In the genomic region with DNA sequence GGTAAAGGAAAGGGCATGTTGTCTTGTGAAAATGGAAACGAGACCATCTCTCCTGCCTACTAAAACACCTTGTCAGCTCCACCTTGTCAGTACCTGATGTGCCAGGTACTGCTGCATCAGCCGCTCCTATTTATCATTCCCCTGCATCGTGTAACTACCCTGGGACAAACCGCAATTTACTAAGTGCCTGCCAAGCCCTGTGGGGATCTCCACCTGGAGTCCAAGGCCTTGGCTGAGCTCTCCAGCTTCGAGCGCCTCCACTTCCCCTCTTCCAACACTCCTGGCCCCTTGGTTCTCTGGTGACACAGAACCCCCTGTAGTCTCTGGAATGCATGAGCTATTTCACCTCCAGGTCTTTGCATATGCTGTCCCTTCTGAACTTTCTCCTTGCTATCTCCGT, we compare ENCODE assay signal across 1 cellular context.
A peak's percentile ranks its signal among the peaks of the same experiment; 100 is the strongest.
TF ChIP-seq lines count a peak whose summit lies in the region.

No MANE protein-coding gene starts in this region.

TF ChIP-seq in GM23338, 12 proteins besides CTCF, POLR2A, EP300 and RAD21:
- TF ChIP-seq JUNB (IDR thresholded peaks at IDR 0.05; ENCODE audit: unreplicated experiment) = no peak
- no peak for TF ChIP-seq EZH2phosphoT487 (IDR thresholded peaks at IDR 0.05; ENCODE audit: unreplicated experiment)
- TF ChIP-seq, protein P1, sequence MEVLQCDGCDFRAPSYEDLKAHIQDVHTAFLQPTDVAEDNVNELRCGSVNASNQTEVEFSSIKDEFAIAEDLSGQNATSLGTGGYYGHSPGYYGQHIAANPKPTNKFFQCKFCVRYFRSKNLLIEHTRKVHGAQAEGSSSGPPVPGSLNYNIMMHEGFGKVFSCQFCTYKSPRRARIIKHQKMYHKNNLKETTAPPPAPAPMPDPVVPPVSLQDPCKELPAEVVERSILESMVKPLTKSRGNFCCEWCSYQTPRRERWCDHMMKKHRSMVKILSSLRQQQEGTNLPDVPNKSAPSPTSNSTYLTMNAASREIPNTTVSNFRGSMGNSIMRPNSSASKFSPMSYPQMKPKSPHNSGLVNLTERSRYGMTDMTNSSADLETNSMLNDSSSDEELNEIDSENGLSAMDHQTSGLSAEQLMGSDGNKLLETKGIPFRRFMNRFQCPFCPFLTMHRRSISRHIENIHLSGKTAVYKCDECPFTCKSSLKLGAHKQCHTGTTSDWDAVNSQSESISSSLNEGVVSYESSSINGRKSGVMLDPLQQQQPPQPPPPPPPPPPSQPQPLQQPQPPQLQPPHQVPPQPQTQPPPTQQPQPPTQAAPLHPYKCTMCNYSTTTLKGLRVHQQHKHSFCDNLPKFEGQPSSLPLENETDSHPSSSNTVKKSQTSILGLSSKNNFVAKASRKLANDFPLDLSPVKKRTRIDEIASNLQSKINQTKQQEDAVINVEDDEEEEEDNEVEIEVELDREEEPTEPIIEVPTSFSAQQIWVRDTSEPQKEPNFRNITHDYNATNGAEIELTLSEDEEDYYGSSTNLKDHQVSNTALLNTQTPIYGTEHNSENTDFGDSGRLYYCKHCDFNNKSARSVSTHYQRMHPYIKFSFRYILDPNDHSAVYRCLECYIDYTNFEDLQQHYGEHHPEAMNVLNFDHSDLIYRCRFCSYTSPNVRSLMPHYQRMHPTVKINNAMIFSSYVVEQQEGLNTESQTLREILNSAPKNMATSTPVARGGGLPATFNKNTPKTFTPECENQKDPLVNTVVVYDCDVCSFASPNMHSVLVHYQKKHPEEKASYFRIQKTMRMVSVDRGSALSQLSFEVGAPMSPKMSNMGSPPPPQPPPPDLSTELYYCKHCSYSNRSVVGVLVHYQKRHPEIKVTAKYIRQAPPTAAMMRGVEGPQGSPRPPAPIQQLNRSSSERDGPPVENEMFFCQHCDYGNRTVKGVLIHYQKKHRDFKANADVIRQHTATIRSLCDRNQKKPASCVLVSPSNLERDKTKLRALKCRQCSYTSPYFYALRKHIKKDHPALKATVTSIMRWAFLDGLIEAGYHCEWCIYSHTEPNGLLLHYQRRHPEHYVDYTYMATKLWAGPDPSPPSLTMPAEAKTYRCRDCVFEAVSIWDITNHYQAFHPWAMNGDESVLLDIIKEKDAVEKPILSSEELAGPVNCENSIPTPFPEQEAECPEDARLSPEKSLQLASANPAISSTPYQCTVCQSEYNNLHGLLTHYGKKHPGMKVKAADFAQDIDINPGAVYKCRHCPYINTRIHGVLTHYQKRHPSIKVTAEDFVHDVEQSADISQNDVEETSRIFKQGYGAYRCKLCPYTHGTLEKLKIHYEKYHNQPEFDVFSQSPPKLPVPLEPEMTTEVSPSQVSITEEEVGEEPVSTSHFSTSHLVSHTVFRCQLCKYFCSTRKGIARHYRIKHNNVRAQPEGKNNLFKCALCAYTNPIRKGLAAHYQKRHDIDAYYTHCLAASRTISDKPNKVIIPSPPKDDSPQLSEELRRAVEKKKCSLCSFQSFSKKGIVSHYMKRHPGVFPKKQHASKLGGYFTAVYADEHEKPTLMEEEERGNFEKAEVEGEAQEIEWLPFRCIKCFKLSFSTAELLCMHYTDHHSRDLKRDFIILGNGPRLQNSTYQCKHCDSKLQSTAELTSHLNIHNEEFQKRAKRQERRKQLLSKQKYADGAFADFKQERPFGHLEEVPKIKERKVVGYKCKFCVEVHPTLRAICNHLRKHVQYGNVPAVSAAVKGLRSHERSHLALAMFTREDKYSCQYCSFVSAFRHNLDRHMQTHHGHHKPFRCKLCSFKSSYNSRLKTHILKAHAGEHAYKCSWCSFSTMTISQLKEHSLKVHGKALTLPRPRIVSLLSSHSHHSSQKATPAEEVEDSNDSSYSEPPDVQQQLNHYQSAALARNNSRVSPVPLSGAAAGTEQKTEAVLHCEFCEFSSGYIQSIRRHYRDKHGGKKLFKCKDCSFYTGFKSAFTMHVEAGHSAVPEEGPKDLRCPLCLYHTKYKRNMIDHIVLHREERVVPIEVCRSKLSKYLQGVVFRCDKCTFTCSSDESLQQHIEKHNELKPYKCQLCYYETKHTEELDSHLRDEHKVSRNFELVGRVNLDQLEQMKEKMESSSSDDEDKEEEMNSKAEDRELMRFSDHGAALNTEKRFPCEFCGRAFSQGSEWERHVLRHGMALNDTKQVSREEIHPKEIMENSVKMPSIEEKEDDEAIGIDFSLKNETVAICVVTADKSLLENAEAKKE (CRISPR knock-in tag; IDR thresholded peaks at IDR 0.05) = peak; percentile 60; the same call in 1 of the 2 replicates
